In genomic region chr4:19987746-19988145, GRCh38 we compare ENCODE assay signal across 18 cellular contexts.
DNase-seq lines count a peak whose midpoint lies in the region; ATAC-seq and TF ChIP-seq lines count a peak whose summit lies in the region.
"Had no signal": no experiment of that assay in that cellular context is flagged by ENCODE, and none has a peak within 500 bp of the region (broad histone marks: within the 10 kb centered on the region; RNA-seq: fewer than 3 reads in every experiment).

No MANE protein-coding gene starts in this region.

- ATAC-seq in foreskin keratinocyte (peak; percentile 73), HG02970 (IDR thresholded peaks at IDR 0.05; ENCODE audit: low FRiP score, unreplicated experiment) (no peak)
- no peak for ATAC-seq in activated CD8-positive, alpha-beta memory T cell treated with anti-CD3 and anti-CD28 coated beads, Interleukin-2, amount 10 ng/mL, durations not matched to agents 7 days and 5 days
- ATAC-seq: HepG2 had no signal

- in situ Hi-C loops in astrocyte of the spinal cord (cut with HindIII; ENCODE audit: low sequenced_read_pairs) = no loop called here

- H3K36me3 ChIP-seq in breast epithelium (no peaks in the 10 kb centered on the region), ascending aorta (no peaks in the 10 kb centered on the region)
- H3K36me3 ChIP-seq: neural progenitor cell, upper lobe of left lung had no signal

- no peaks in the 10 kb centered on the region for H3K27me3 Mint-ChIP-seq in MCF 10A (ENCODE audit: insufficient read depth, unreplicated experiment)
- H3K27me3 Mint-ChIP-seq in activated CD8-positive, alpha-beta memory T cell treated with anti-CD3 and anti-CD28 coated beads, Interleukin-2, amount 10 ng/mL, durations not matched to agents 7 days and 5 days = no peaks in the 10 kb centered on the region
- H3K27me3 Mint-ChIP-seq: central memory CD8-positive, alpha-beta T cell had no signal

- no peaks in the 10 kb centered on the region for H3K9me3 Mint-ChIP-seq in MCF 10A (ENCODE audit: unreplicated experiment)
- H3K9me3 Mint-ChIP-seq in activated CD8-positive, alpha-beta memory T cell treated with anti-CD3 and anti-CD28 coated beads, Interleukin-2, amount 10 ng/mL, durations not matched to agents 7 days and 5 days (ENCODE audit: low read depth) = no peaks in the 10 kb centered on the region

- H3K27ac ChIP-seq in breast epithelium (no peak overlapping the region), foreskin keratinocyte (peak overlapping the region; percentile 7), ascending aorta (no peak overlapping the region)
- H3K27ac ChIP-seq: 22Rv1, epithelial cell of prostate, neural progenitor cell, upper lobe of left lung, VCaP had no signal

- H3K4me3 Mint-ChIP-seq in MCF 10A (ENCODE audit: unreplicated experiment) = no peak overlapping the region
- no peak overlapping the region for H3K4me3 Mint-ChIP-seq in activated CD8-positive, alpha-beta memory T cell treated with anti-CD3 and anti-CD28 coated beads, Interleukin-2, amount 10 ng/mL, durations not matched to agents 7 days and 5 days
- H3K4me3 Mint-ChIP-seq: central memory CD8-positive, alpha-beta T cell; neural progenitor cell had no signal

- no peaks in the 10 kb centered on the region for H3K36me3 Mint-ChIP-seq in MCF 10A (ENCODE audit: insufficient read depth, unreplicated experiment)
- H3K36me3 Mint-ChIP-seq in activated CD8-positive, alpha-beta memory T cell treated with anti-CD3 and anti-CD28 coated beads, Interleukin-2, amount 10 ng/mL, durations not matched to agents 7 days and 5 days = no peaks in the 10 kb centered on the region
- H3K36me3 Mint-ChIP-seq: neural progenitor cell had no signal

- H3K4me1 ChIP-seq in breast epithelium (no peaks in the 10 kb centered on the region), foreskin keratinocyte (peaks cover 10% of the 10 kb centered on the region), ascending aorta (no peaks in the 10 kb centered on the region)
- H3K4me1 ChIP-seq: upper lobe of left lung had no signal

- DNase-seq in MCF 10A (ENCODE audit: unreplicated experiment) = peak; percentile 17
- no peak for DNase-seq in breast epithelium (ENCODE audit: low spot score in 2 of 2)
- peak; percentile 83 for DNase-seq in astrocyte of the spinal cord (ENCODE audit: low read depth, low spot score)
- DNase-seq in foreskin keratinocyte = peak; percentile 41 to 71
- DNase-seq in ascending aorta (ENCODE audit: low spot score in 2 of 2) = no peak
- DNase-seq in ecto neural progenitor cell (ENCODE audit: low spot score) = no peak
- no peak for DNase-seq in activated CD8-positive, alpha-beta memory T cell treated with anti-CD3 and anti-CD28 coated beads, Interleukin-2, amount 10 ng/mL, durations not matched to agents 7 days and 5 days
- DNase-seq: COR-L47; NCI-H2227 treated with DMSO at 0.1 percent for 48 hours; stimulated activated naive CD4-positive, alpha-beta T cell treated with Interleukin-2 at 50 U/mL for 16 hours; upper lobe of left lung had no signal

- peak overlapping the region; percentile 69 for H3K27ac Mint-ChIP-seq in MCF 10A (ENCODE audit: low read depth, unreplicated experiment)
- H3K27ac Mint-ChIP-seq in activated CD8-positive, alpha-beta memory T cell treated with anti-CD3 and anti-CD28 coated beads, Interleukin-2, amount 10 ng/mL, durations not matched to agents 7 days and 5 days = no peak overlapping the region
- H3K27ac Mint-ChIP-seq: neural progenitor cell had no signal

- TF ChIP-seq POLR2A in breast epithelium (IDR thresholded peaks at IDR 0.05) = no peak

- intact Hi-C loops in MCF 10A (cut with micrococcal nuclease) = no loop called here
- intact Hi-C loops in breast epithelium (cut with DNase I; ENCODE audit: low total_unique reads) = no loop called here
- intact Hi-C loops in ascending aorta (cut with DNase I) = no loop called here

- no TSS peak for BruUV-seq in MCF 10A (replicated peaks; lab: Mats Ljungman, UMichigan)

- POLR2A ChIA-PET in MCF 10A (lab: Yijun Ruan, JAX) = no interaction called here

- H3K9me3 ChIP-seq in breast epithelium (no peaks in the 10 kb centered on the region), ascending aorta (no peaks in the 10 kb centered on the region)
- H3K9me3 ChIP-seq: upper lobe of left lung had no signal

- H3K4me3 ChIP-seq in breast epithelium (no peak overlapping the region), astrocyte of the spinal cord (ENCODE audit: low read depth, low read length) (no peak overlapping the region), ascending aorta (no peak overlapping the region)
- H3K4me3 ChIP-seq: neural progenitor cell, upper lobe of left lung had no signal

- no peaks in the 10 kb centered on the region for H3K27me3 ChIP-seq in breast epithelium
- no peaks in the 10 kb centered on the region for H3K27me3 ChIP-seq in foreskin keratinocyte
- no peaks in the 10 kb centered on the region for H3K27me3 ChIP-seq in ascending aorta
- H3K27me3 ChIP-seq: neural progenitor cell, upper lobe of left lung had no signal

- CTCF ChIA-PET in MCF 10A (lab: Yijun Ruan, JAX) = no interaction called here
- CTCF ChIA-PET in activated CD8-positive, alpha-beta memory T cell treated with anti-CD3 and anti-CD28 coated beads, Interleukin-2, amount 10 ng/mL, durations not matched to agents 7 days and 5 days (lab: Charles Lee) = no interaction called here

- peaks cover 15% of the 10 kb centered on the region for H3K4me1 Mint-ChIP-seq in MCF 10A (ENCODE audit: insufficient read depth, unreplicated experiment)
- no peaks in the 10 kb centered on the region for H3K4me1 Mint-ChIP-seq in activated CD8-positive, alpha-beta memory T cell treated with anti-CD3 and anti-CD28 coated beads, Interleukin-2, amount 10 ng/mL, durations not matched to agents 7 days and 5 days
- H3K4me1 Mint-ChIP-seq: central memory CD8-positive, alpha-beta T cell had no signal

- TF ChIP-seq CTCF in MCF 10A (IDR thresholded peaks at IDR 0.05; ENCODE audit: unreplicated experiment) = no peak
- TF ChIP-seq CTCF in breast epithelium (IDR thresholded peaks at IDR 0.05) = no peak
- TF ChIP-seq CTCF in astrocyte of the spinal cord (IDR thresholded peaks at IDR 0.05; ENCODE audit: low read depth, low read length) = no peak
- no peak for TF ChIP-seq CTCF in foreskin keratinocyte (conservative IDR thresholded peaks at IDR 0.05)
- TF ChIP-seq CTCF in ascending aorta (IDR thresholded peaks at IDR 0.05) = no peak

Comparison
In these comparisons a context has a peak if more than half of its experiments do, and no peak if none do; other contexts are left out.
1. DNase-seq: peak in MCF 10A (single experiment), astrocyte of the spinal cord (single experiment) and foreskin keratinocyte (2 of 2); none in breast epithelium (0 of 2), ascending aorta (0 of 2), ecto neural progenitor cell (single experiment) and activated CD8-positive, alpha-beta memory T cell treated with anti-CD3 and anti-CD28 coated beads, Interleukin-2, amount 10 ng/mL, durations not matched to agents 7 days and 5 days (single experiment).